6 cellular contexts compared by ENCODE assay signal in the genomic region with DNA sequence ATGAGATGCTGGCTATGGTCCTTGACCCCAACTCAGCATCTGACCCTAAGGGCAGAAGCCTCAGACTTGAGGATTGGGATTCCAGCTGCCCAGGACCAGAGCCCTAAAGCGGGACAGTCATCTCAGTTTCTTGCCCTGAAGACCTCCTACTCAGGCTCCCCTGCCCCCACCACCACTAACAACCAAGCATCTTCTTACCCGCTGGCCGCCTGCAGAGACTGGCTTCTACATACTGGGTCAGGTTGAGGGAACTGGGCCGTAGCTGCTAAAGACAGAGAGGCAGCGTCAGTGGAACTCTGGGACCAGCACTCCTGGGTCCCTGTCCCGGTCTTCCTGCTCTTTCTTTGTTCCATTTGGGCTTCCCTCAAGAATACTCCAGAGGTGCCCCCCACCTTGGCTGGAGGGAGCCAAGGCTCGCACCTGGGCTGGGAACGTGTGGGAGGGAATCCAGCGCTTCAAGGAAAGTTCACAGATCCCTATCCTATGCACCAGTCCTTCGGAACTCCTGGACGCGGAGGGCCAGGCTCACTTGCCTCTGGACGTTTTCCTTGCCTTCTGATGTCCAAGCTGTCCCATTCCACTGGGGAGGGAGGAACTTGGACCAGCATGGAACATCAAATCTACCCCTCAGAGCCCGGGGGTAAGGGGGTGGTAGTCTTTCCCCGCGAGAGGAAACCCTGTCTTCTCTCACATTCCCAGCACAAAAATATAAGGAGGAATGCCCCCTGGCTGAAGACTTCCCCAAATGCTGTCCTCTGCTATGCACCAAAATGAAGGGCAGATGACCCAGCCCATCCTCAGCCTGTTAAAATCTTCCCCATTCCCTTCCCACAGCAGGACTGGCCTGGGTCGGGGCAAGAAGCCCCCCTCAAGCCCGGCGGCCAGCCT. TPM values are rescaled to one million over a fixed set of nuclear protein-coding genes. Genes with fewer than 3 reads are reported as not detected.
DNase-seq lines count a peak whose midpoint lies in the region; ATAC-seq and TF ChIP-seq lines count a peak whose summit lies in the region.

No MANE protein-coding gene starts in this region.

- H3K4me1 ChIP-seq in heart left ventricle (peaks cover 0 to 35% (median 24%) of the 10 kb centered on the region in 12 donors), iPS-20b (ENCODE audit: insufficient read depth, low read length) (peaks cover 53% of the 10 kb centered on the region), aorta (ENCODE audit: control insufficient read depth in 1 of 2, insufficient read depth in 2 of 2, low read length in 2 of 2) (peaks cover 0 to 6% of the 10 kb centered on the region in 2 donors)

- peak in 2 of 12 donors; percentile 13 to 15 for TF ChIP-seq CTCF in heart left ventricle (IDR thresholded peaks at IDR 0.05)

- H3K9ac ChIP-seq in iPS-20b (ENCODE audit: low read depth, low read length): peak overlapping the region; percentile 88; the same call in 1 of the 2 replicates

- H3K27me3 ChIP-seq in heart left ventricle: no peaks in the 10 kb centered on the region
- H3K27me3 ChIP-seq in iPS-20b (ENCODE audit: insufficient read depth, low read length): peaks cover 16% of the 10 kb centered on the region
- H3K27me3 ChIP-seq in aorta (ENCODE audit: control insufficient read depth in 1 of 2, insufficient read depth in 2 of 2, low read length in 1 of 2): no peaks in the 10 kb centered on the region

- ATAC-seq in heart left ventricle: no peak
- no peak for ATAC-seq in aorta (ENCODE audit: low FRiP score)
- ATAC-seq in GM21723 (IDR thresholded peaks at IDR 0.05; ENCODE audit: unreplicated experiment): no peak

- H3K4me3 ChIP-seq in heart left ventricle (peak overlapping the region; percentile 22 to 74 (median 66)), iPS-20b (ENCODE audit: low read length) (peak overlapping the region; percentile 96), aorta (ENCODE audit: low read length in 2 of 2) (peak overlapping the region; percentile 55 to 84)

- no peak for TF ChIP-seq POLR2A in heart left ventricle (IDR thresholded peaks at IDR 0.05)

- 60 to 75% (median 67%) methylated on average over 16 to 19 of the region's 19 CpGs for WGBS in heart left ventricle, 4 donors
- 8 to 11% methylated on average over 19 of the region's 19 CpGs for WGBS in aorta, 2 donors

- H3K9me3 ChIP-seq in heart left ventricle: no peaks in the 10 kb centered on the region
- no peaks in the 10 kb centered on the region for H3K9me3 ChIP-seq in iPS-20b (ENCODE audit: insufficient read depth, low read depth, low read length)
- no peaks in the 10 kb centered on the region for H3K9me3 ChIP-seq in aorta (ENCODE audit: control insufficient read depth, low read length)

- H3K27ac ChIP-seq in heart left ventricle (peak overlapping the region in 11 of 12 donors; percentile 47 to 86 (median 75)), iPS-20b (ENCODE audit: low read length) (no peak overlapping the region), aorta (ENCODE audit: low read depth in 1 of 2, low read length in 2 of 2) (peak overlapping the region; percentile 26 to 79)

- DNase-seq in heart left ventricle (no peak), cardiac septum (ENCODE audit: low spot score) (no peak), aorta (peak in 1 of 2 donors; percentile 68), RKO (ENCODE audit: low spot score) (no peak)

- H3K36me3 ChIP-seq in heart left ventricle (peaks cover 0 to 5% (median 0%) of the 10 kb centered on the region in 9 donors), iPS-20b (ENCODE audit: insufficient read depth, low read depth, low read length) (no peaks in the 10 kb centered on the region), aorta (ENCODE audit: control insufficient read depth in 1 of 2, insufficient read depth in 2 of 2, low read length in 1 of 2) (peaks cover 0 to 2% of the 10 kb centered on the region in 2 donors)

- intact Hi-C loops in heart left ventricle (cut with DNase I): no loop called here
- intact Hi-C loops in cardiac septum (cut with DNase I): no loop called here
- intact Hi-C loops in aorta (cut with DNase I): no loop called here

RNA-seq across cellular contexts. Expression of a gene that starts 0.8 kb away (rescaled TPM):
- total RNA-seq in heart left ventricle (10 to 100 TPM in 7 of 9 donors, 1 to 10 TPM in 2; 6.4 to 22.5 (median 16.0) TPM), cardiac septum (21.2 TPM), aorta (10 to 100 TPM; 32.7 to 63.9 TPM)
- polyA plus RNA-seq in heart left ventricle (10 to 100 TPM in 1 of 2 donors, 1 to 10 TPM in 1; 7.4 to 10.2 TPM), aorta (10 to 100 TPM; 14.5 to 35.6 TPM)

RNA-seq across cellular contexts. Expression of a gene that starts 24.2 kb away (rescaled TPM):
- total RNA-seq in heart left ventricle (10 to 100 TPM in 1 of 9 donors, 1 to 10 TPM in 5, under 1 TPM in 3; 0.12 to 11.6 (median 1.4) TPM), cardiac septum (1.4 TPM), aorta (1 to 10 TPM; 3.2 to 5.8 TPM)
- polyA plus RNA-seq in heart left ventricle (under 1 TPM; 0.50 to 0.75 TPM), aorta (1 to 10 TPM; 1.4 to 4.9 TPM)

RNA-seq across cellular contexts. Expression of a gene that starts 36.9 kb away (rescaled TPM):
- 1 to 10 TPM in 2 of 9 donors, under 1 TPM in 7; 0.06 to 6.1 (median 0.43) TPM for total RNA-seq in heart left ventricle
- under 1 TPM; 0.15 to 0.18 TPM for polyA plus RNA-seq in heart left ventricle
- 0.16 TPM for total RNA-seq in cardiac septum
- 1 to 10 TPM in 1 of 2 donors, under 1 TPM in 1; 0.49 to 2.8 TPM for total RNA-seq in aorta
- polyA plus RNA-seq in aorta: 1 to 10 TPM in 1 of 2 donors, under 1 TPM in 1; 0.38 to 2.5 TPM

RNA-seq across cellular contexts. Expression of a gene that starts 50.5 kb away (rescaled TPM):
- total RNA-seq in heart left ventricle (10 to 100 TPM in 4 of 9 donors, 1 to 10 TPM in 5; 4.3 to 14.8 (median 8.2) TPM), cardiac septum (16.5 TPM), aorta (10 to 100 TPM; 52.7 to 74.4 TPM)
- polyA plus RNA-seq in heart left ventricle (10 to 100 TPM in 1 of 2 donors, 1 to 10 TPM in 1; 4.6 to 26.5 TPM), aorta (100 to 1,000 TPM in 1 of 2 donors, 1 to 10 TPM in 1; 5.0 to 118 TPM)

RNA-seq across cellular contexts. Expression of a gene that starts 50.7 kb away (rescaled TPM):
- 10 to 100 TPM in 7 of 9 donors, 1 to 10 TPM in 2; 4.8 to 27.4 (median 18.7) TPM for total RNA-seq in heart left ventricle
- polyA plus RNA-seq in heart left ventricle: 1 to 10 TPM; 6.1 to 6.7 TPM
- total RNA-seq in cardiac septum: 19.2 TPM
- total RNA-seq in aorta: 10 to 100 TPM; 34.0 to 46.3 TPM
- 10 to 100 TPM in 1 of 2 donors, 1 to 10 TPM in 1; 4.1 to 15.7 TPM for polyA plus RNA-seq in aorta
